7 cellular contexts compared by ENCODE assay signal in the genomic region with DNA sequence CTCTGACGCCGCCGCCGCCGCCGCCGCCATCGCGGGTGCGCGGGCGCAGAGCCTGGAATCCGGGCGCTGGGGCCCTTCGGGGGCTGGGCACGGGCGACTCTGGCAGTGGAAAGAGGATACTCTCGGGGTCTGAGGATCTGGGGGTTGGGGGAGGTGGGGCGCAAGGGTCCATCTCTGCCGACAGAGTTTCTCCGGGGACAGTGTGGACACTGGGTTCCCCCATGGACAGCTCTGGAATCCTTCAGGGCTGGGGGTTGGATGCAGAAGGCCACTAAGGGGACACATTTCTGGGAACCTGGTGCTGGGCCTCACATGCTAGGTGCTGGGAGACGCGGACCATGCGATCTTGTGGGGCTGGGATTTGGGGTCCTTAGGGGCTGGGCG.
DNase-seq lines count a peak whose midpoint lies in the region; ATAC-seq and TF ChIP-seq lines count a peak whose summit lies in the region.

No MANE protein-coding gene starts in this region.

- peak overlapping the region; percentile 44; the same call in 1 of the 2 replicates for H2AFZ ChIP-seq in OCI-LY3 (ENCODE audit: low read depth, low read length)

- H3K4me2 ChIP-seq in OCI-LY3 (ENCODE audit: low read length) = peak overlapping the region; percentile 81

- H4K20me1 ChIP-seq in OCI-LY3 (ENCODE audit: insufficient read depth, low read length) = peaks cover 7% of the 10 kb centered on the region; the same call in 1 of the 2 replicates

- H3K9ac ChIP-seq in ES-I3 (ENCODE audit: low read depth, low read length) (peak overlapping the region; percentile 63; the same call in 1 of the 2 replicates), OCI-LY3 (ENCODE audit: low read length) (peak overlapping the region; percentile 67)

- no peaks in the 10 kb centered on the region for H3K36me3 ChIP-seq in ES-I3 (ENCODE audit: insufficient read depth, low read length)
- peaks cover 6% of the 10 kb centered on the region for H3K36me3 ChIP-seq in OCI-LY3 (replicated peaks; ENCODE audit: low read depth, low read length)

- H3K27ac ChIP-seq in OCI-LY3 (ENCODE audit: low read length) (no peak overlapping the region), epithelial cell of prostate (peak overlapping the region; percentile 22)

- H3K27me3 ChIP-seq in OCI-LY3 (ENCODE audit: low read depth, low read length) = no peaks in the 10 kb centered on the region

- H3K9me3 ChIP-seq in ES-I3 (ENCODE audit: control insufficient read depth, insufficient read depth, low read length) = no peaks in the 10 kb centered on the region
- H3K9me3 ChIP-seq in OCI-LY3 (ENCODE audit: insufficient read depth, low read length) = no peaks in the 10 kb centered on the region

- peak overlapping the region; percentile 77 for H3K4me3 ChIP-seq in OCI-LY3 (ENCODE audit: low read length)
- H3K4me3 ChIP-seq in retinal pigment epithelial cell (ENCODE audit: low read length) = peak overlapping the region; percentile 14

- POLR2A ChIA-PET in GM10248 (lab: Yijun Ruan, JAX) = interaction anchor here (1.5 kb wide), 1 partner anchor 13 kb away, joined by 4 read pairs; the partner anchor contains the start of gene MAP2K7

- CTCF ChIA-PET in GM10248 (lab: Yijun Ruan, JAX) = interaction anchor here (0.8 to 2.1 kb wide), 4 partner anchors 13 to 349 kb away, joined by 3 to 9 read pairs (median 4); partner anchors contain the start of genes MAP2K7 and TIMM44

- no peaks in the 10 kb centered on the region for H3K79me2 ChIP-seq in OCI-LY3 (ENCODE audit: low read length)

- H3K4me1 ChIP-seq in ES-I3 (ENCODE audit: insufficient read depth, low read length) (peaks cover 3% of the 10 kb centered on the region; the same call in 1 of the 2 replicates), OCI-LY3 (ENCODE audit: low read length) (peaks cover 14% of the 10 kb centered on the region)

- no peak for ATAC-seq in GM21786 (IDR thresholded peaks at IDR 0.05; ENCODE audit: unreplicated experiment)

- DNase-seq in epithelial cell of prostate (ENCODE audit: low read depth, low spot score) (no peak), retinal pigment epithelial cell (ENCODE audit: low read depth) (no peak), GM10248 (ENCODE audit: extremely low spot score) (no peak), NCI-H2081 treated with DMSO at 0.1 percent for 48 hours (lab: John Stamatoyannopoulos, UW) (no peak)

- no peak for TF ChIP-seq CTCF in OCI-LY3 (IDR thresholded peaks at IDR 0.05; ENCODE audit: low read depth, low read length)
- no peak for TF ChIP-seq CTCF in retinal pigment epithelial cell (conservative IDR thresholded peaks at IDR 0.05; ENCODE audit: low read depth, low read length)
- TF ChIP-seq CTCF in GM10248 (IDR thresholded peaks at IDR 0.05; ENCODE audit: control extremely low read depth, extremely low read depth, low read depth, missing control alignments) = no peak
